In genomic region chr20:49768204-49769124, GRCh38 we compare ENCODE assay signal across 8 cellular contexts. TPM values are rescaled to one million over a fixed set of nuclear protein-coding genes. Genes with fewer than 3 reads are reported as not detected.
DNase-seq lines count a peak whose midpoint lies in the region; ATAC-seq, FAIRE-seq and TF ChIP-seq lines count a peak whose summit lies in the region.

No MANE protein-coding gene starts in this region.

- H3K27ac ChIP-seq in thymus (ENCODE audit: low read depth) = peak overlapping the region; percentile 58

- H3K9me3 ChIP-seq in thymus (ENCODE audit: control insufficient read depth) = peaks cover 2% of the 10 kb centered on the region

- FAIRE-seq in H54 (lab: Jason Lieb, UNC) = no peak

- H3K4me3 ChIP-seq in thymus (ENCODE audit: low read length) = no peak overlapping the region

- no peaks in the 10 kb centered on the region for H3K36me3 ChIP-seq in thymus (ENCODE audit: control insufficient read depth, insufficient read depth)

- TF ChIP-seq POLR2A in H54 (IDR thresholded peaks at IDR 0.05; ENCODE audit: low read depth, low read length) = no peak

- H3K4me1 ChIP-seq in thymus (ENCODE audit: control insufficient read depth, insufficient read depth, low read length) = peaks cover 13% of the 10 kb centered on the region

- peak; percentile 23 for DNase-seq in H54 (ENCODE audit: insufficient read length, low spot score)
- peak; percentile 2 for DNase-seq in NCI-H748 treated with DMSO at 0.1 percent for 48 hours (lab: John Stamatoyannopoulos, UW)
- DNase-seq in brain pericyte (ENCODE audit: low read depth, low spot score) = peak; percentile 66
- peak; percentile 79 for DNase-seq in kidney tubule cell (ENCODE audit: low spot score)
- DNase-seq in stimulated activated CD4-positive, alpha-beta T cell treated with anti-CD3 and anti-CD28 coated beads, Interleukin-12 subunit alpha, Interleukin-12 subunit beta, amount 100 ng/mL, for 4 hours = no peak

- WGBS in thymus = 36% methylated on average over 8 of the region's 8 CpGs

- peaks cover 33% of the 10 kb centered on the region for H3K27me3 ChIP-seq in thymus (ENCODE audit: control insufficient read depth, insufficient read depth)

- ATAC-seq in GM19467 (IDR thresholded peaks at IDR 0.05; ENCODE audit: unreplicated experiment) (no peak), HG03460 (IDR thresholded peaks at IDR 0.05; ENCODE audit: unreplicated experiment) (no peak)

RNA-seq across cellular contexts. Expression of gene SLC9A8, which starts 44.2 kb away (rescaled TPM):
- 14.1 TPM for polyA plus RNA-seq in thymus

RNA-seq across cellular contexts. Expression of gene B4GALT5, which starts 54.8 kb away (rescaled TPM):
- polyA plus RNA-seq in thymus = 10.9 TPM
